Comparison of ENCODE assay signal across 8 cellular contexts in genomic region chr7:139339698-139340036, GRCh38. TPM values are rescaled to one million over a fixed set of nuclear protein-coding genes. Genes with fewer than 3 reads are reported as not detected.
DNase-seq lines count a peak whose midpoint lies in the region; ATAC-seq and TF ChIP-seq lines count a peak whose summit lies in the region.

No MANE protein-coding gene starts in this region.

- H3K27me3 Mint-ChIP-seq in MCF 10A (ENCODE audit: insufficient read depth, unreplicated experiment), result no peaks in the 10 kb centered on the region

- ATAC-seq in heart right ventricle (no peak), left cardiac atrium (no peak), GM21723 (IDR thresholded peaks at IDR 0.05; ENCODE audit: unreplicated experiment) (no peak)

- WGBS in heart right ventricle, 2 donors, result 73 to 78% methylated on average over 13 of the region's 13 CpGs
- WGBS in mesodermal cell (ENCODE audit: insufficient coverage in 2 of 2), 2 experiments, result 92 to 95% methylated on average over 6 to 11 of the region's 13 CpGs
- WGBS in urinary bladder, result 71% methylated on average over 13 of the region's 13 CpGs

- H3K36me3 Mint-ChIP-seq in MCF 10A (ENCODE audit: insufficient read depth, unreplicated experiment), result peaks cover 37% of the 10 kb centered on the region

- POLR2A ChIA-PET in MCF 10A (lab: Yijun Ruan, JAX), result interaction anchor here (0.6 to 3.1 kb wide), 21 partner anchors 9 to 1369 kb away, joined by 3 to 53 read pairs (median 4); partner anchors contain the start of genes LUC7L2 and UBN2

- TSS peak; percentile 60 for BruUV-seq in MCF 10A (replicated peaks; lab: Mats Ljungman, UMichigan)

- intact Hi-C loops in heart right ventricle (cut with DNase I), result loop anchor here in 3 of 10 donors (1.0 to 2.0 kb wide), 2 partner anchors 19 to 20 kb away; partner anchors contain the start of gene LUC7L2 (in 3 of the 3)
- intact Hi-C loops in left cardiac atrium (cut with DNase I), result loop anchor here in 1 of 2 donors (2.0 kb wide), 1 partner anchor 19 kb away; the partner anchor contains the start of gene LUC7L2
- intact Hi-C loops in MCF 10A (cut with micrococcal nuclease), result loop anchor here (1.0 to 10.0 kb wide), 3 partner anchors 20 to 235 kb away; partner anchors contain the start of genes LUC7L2 and ZC3HAV1

- no peaks in the 10 kb centered on the region for H3K27me3 ChIP-seq in heart right ventricle

- peak overlapping the region; percentile 22 to 93 (median 82) for H3K4me3 ChIP-seq in heart right ventricle
- H3K4me3 ChIP-seq in mesodermal cell (ENCODE audit: extremely low read depth, insufficient read depth, low read length, poor library complexity, severe bottlenecking), result peak overlapping the region; percentile 95
- H3K4me3 ChIP-seq in urinary bladder (ENCODE audit: low read depth, low read length), result peak overlapping the region; percentile 40

- DNase-seq in heart right ventricle (no peak), left cardiac atrium (no peak), MCF 10A (ENCODE audit: unreplicated experiment) (no peak), NCI-H2196 treated with DMSO at 0.1 percent for 48 hours (lab: John Stamatoyannopoulos, UW; ENCODE audit: unreplicated experiment) (no peak), nucleus accumbens (lab: John Stamatoyannopoulos, UW) (no peak)

- peak overlapping the region; percentile 99 for H3K27ac Mint-ChIP-seq in MCF 10A (ENCODE audit: low read depth, unreplicated experiment)

- peak overlapping the region; percentile 94 for H3K4me3 Mint-ChIP-seq in MCF 10A (ENCODE audit: unreplicated experiment)

- H3K36me3 ChIP-seq in heart right ventricle, result peaks cover 0 to 2% (median 0%) of the 10 kb centered on the region in 9 donors
- H3K36me3 ChIP-seq in mesodermal cell (ENCODE audit: control insufficient read depth, insufficient read depth, low read length), result peaks cover 7% of the 10 kb centered on the region
- no peaks in the 10 kb centered on the region for H3K36me3 ChIP-seq in urinary bladder (ENCODE audit: insufficient read depth)

- CTCF ChIA-PET in MCF 10A (lab: Yijun Ruan, JAX), result interaction anchor here (0.6 to 1.8 kb wide), 6 partner anchors 10 to 853 kb away, joined by 3 to 4 read pairs (median 3); no protein-coding TSS in a partner anchor

- peak overlapping the region; percentile 98 to 100 (median 99) for H3K27ac ChIP-seq in heart right ventricle
- peak overlapping the region; percentile 97 for H3K27ac ChIP-seq in mesodermal cell (ENCODE audit: low read depth, low read length, severe bottlenecking)
- peak overlapping the region; percentile 62 for H3K27ac ChIP-seq in urinary bladder (ENCODE audit: low read depth)

- H3K9me3 Mint-ChIP-seq in MCF 10A (ENCODE audit: unreplicated experiment), result peaks cover 8% of the 10 kb centered on the region

- H3K4me1 ChIP-seq in heart right ventricle, result peaks cover 0 to 20% (median 13%) of the 10 kb centered on the region in 9 donors
- H3K4me1 ChIP-seq in mesodermal cell (ENCODE audit: control insufficient read depth, insufficient read depth, low read length, poor library complexity, severe bottlenecking), result no peaks in the 10 kb centered on the region
- H3K4me1 ChIP-seq in urinary bladder (ENCODE audit: insufficient read depth), result no peaks in the 10 kb centered on the region

- peaks cover 6% of the 10 kb centered on the region for H3K4me1 Mint-ChIP-seq in MCF 10A (ENCODE audit: insufficient read depth, unreplicated experiment)

- TF ChIP-seq CTCF in heart right ventricle (IDR thresholded peaks at IDR 0.05) (no peak), MCF 10A (IDR thresholded peaks at IDR 0.05; ENCODE audit: unreplicated experiment) (no peak)

- H3K9me3 ChIP-seq in heart right ventricle (peaks cover 0 to 8% (median 0%) of the 10 kb centered on the region in 11 donors), mesodermal cell (ENCODE audit: control insufficient read depth, low read length) (peaks cover 13% of the 10 kb centered on the region)

RNA-seq across cellular contexts. Expression of gene FMC1, which starts 1.5 kb away (rescaled TPM):
- total RNA-seq in heart right ventricle (10 to 100 TPM; 24.9 to 61.3 (median 42.2) TPM), left cardiac atrium (10 to 100 TPM; 32.3 to 38.2 TPM), MCF 10A (2022) (11.8 and 11.9 TPM in 2 replicates), urinary bladder (15.1 TPM)
- polyA plus RNA-seq in heart right ventricle (10 to 100 TPM; 41.9 to 96.3 TPM), urinary bladder (34.0 TPM)
- 34.2 TPM for polyA plus RNA-seq in mesodermal cell (2013, experiment 1 of 2)
- polyA plus RNA-seq in mesodermal cell (2013, experiment 2 of 2), result 46.7 TPM

RNA-seq across cellular contexts. Expression of gene LUC7L2, which starts 20.0 kb away (rescaled TPM):
- 10 to 100 TPM; 43.5 to 50.1 (median 47.8) TPM for total RNA-seq in heart right ventricle
- polyA plus RNA-seq in heart right ventricle, result 10 to 100 TPM; 26.6 to 52.7 TPM
- 10 to 100 TPM; 46.4 to 52.3 TPM for total RNA-seq in left cardiac atrium
- total RNA-seq in MCF 10A (2022), result 138 and 145 TPM in 2 replicates
- 60.0 TPM for polyA plus RNA-seq in mesodermal cell (2013, experiment 1 of 2)
- 57.4 TPM for polyA plus RNA-seq in mesodermal cell (2013, experiment 2 of 2)
- total RNA-seq in urinary bladder, result 94.0 TPM
- 54.0 TPM for polyA plus RNA-seq in urinary bladder

Comparison
In these comparisons a context has a peak if more than half of its experiments do, and no peak if none do; other contexts are left out.
1. H3K4me3 ChIP-seq: peak in every context shown above with its lines; median percentile 95 in mesodermal cell; 82 in heart right ventricle; 40 in urinary bladder.